1 cellular context compared by ENCODE assay signal in the genomic region with DNA sequence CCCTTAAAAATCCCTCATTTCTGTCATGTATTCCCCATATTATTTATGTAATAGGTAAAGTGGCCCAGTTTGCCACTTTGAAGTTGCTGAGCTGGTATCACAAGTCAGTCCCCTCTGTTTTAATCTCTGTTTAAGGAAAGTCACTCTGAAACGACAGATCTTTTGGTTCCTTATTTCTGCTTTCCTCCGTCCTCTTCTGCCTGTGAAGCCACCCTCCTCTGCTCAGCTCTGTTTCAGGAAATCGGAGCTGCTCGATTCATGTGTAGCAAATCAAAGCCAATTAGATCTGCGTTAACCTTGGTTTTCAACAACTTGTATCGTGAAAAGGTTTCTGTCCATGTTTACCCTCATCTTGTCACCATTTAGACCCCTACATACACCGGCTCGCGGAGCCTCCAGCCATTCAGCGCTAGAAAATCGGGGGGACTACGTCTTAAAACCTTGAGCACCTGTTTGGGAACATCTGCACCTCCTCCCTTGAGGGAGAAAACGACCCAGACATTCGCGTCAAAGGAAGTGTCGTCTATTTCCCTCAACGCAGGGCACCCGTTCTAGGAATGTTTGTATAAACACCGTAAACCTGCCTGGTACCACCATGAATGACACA.
A peak's percentile ranks its signal among the peaks of the same experiment; 100 is the strongest.
TF ChIP-seq lines count a peak whose summit lies in the region.

No MANE protein-coding gene starts in this region.

TF ChIP-seq in K562, 482 proteins besides CTCF, POLR2A, EP300 and RAD21 (continued from another document):
- TF ChIP-seq, protein P1, sequence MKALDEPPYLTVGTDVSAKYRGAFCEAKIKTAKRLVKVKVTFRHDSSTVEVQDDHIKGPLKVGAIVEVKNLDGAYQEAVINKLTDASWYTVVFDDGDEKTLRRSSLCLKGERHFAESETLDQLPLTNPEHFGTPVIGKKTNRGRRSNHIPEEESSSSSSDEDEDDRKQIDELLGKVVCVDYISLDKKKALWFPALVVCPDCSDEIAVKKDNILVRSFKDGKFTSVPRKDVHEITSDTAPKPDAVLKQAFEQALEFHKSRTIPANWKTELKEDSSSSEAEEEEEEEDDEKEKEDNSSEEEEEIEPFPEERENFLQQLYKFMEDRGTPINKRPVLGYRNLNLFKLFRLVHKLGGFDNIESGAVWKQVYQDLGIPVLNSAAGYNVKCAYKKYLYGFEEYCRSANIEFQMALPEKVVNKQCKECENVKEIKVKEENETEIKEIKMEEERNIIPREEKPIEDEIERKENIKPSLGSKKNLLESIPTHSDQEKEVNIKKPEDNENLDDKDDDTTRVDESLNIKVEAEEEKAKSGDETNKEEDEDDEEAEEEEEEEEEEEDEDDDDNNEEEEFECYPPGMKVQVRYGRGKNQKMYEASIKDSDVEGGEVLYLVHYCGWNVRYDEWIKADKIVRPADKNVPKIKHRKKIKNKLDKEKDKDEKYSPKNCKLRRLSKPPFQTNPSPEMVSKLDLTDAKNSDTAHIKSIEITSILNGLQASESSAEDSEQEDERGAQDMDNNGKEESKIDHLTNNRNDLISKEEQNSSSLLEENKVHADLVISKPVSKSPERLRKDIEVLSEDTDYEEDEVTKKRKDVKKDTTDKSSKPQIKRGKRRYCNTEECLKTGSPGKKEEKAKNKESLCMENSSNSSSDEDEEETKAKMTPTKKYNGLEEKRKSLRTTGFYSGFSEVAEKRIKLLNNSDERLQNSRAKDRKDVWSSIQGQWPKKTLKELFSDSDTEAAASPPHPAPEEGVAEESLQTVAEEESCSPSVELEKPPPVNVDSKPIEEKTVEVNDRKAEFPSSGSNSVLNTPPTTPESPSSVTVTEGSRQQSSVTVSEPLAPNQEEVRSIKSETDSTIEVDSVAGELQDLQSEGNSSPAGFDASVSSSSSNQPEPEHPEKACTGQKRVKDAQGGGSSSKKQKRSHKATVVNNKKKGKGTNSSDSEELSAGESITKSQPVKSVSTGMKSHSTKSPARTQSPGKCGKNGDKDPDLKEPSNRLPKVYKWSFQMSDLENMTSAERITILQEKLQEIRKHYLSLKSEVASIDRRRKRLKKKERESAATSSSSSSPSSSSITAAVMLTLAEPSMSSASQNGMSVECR (CRISPR knock-in tag; IDR thresholded peaks at IDR 0.05): 0 out of 2 replicates have a peak, but pooled peaks have one; percentile 15
- TF ChIP-seq, protein P2, sequence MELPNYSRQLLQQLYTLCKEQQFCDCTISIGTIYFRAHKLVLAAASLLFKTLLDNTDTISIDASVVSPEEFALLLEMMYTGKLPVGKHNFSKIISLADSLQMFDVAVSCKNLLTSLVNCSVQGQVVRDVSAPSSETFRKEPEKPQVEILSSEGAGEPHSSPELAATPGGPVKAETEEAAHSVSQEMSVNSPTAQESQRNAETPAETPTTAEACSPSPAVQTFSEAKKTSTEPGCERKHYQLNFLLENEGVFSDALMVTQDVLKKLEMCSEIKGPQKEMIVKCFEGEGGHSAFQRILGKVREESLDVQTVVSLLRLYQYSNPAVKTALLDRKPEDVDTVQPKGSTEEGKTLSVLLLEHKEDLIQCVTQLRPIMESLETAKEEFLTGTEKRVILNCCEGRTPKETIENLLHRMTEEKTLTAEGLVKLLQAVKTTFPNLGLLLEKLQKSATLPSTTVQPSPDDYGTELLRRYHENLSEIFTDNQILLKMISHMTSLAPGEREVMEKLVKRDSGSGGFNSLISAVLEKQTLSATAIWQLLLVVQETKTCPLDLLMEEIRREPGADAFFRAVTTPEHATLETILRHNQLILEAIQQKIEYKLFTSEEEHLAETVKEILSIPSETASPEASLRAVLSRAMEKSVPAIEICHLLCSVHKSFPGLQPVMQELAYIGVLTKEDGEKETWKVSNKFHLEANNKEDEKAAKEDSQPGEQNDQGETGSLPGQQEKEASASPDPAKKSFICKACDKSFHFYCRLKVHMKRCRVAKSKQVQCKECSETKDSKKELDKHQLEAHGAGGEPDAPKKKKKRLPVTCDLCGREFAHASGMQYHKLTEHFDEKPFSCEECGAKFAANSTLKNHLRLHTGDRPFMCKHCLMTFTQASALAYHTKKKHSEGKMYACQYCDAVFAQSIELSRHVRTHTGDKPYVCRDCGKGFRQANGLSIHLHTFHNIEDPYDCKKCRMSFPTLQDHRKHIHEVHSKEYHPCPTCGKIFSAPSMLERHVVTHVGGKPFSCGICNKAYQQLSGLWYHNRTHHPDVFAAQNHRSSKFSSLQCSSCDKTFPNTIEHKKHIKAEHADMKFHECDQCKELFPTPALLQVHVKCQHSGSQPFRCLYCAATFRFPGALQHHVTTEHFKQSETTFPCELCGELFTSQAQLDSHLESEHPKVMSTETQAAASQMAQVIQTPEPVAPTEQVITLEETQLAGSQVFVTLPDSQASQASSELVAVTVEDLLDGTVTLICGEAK (IDR thresholded peaks at IDR 0.05): peak; percentile 10; the same call in 1 of the 2 replicates
- TF ChIP-seq, protein P2 (CRISPR knock-in tag; IDR thresholded peaks at IDR 0.05): no peak
- TF ChIP-seq CBFB (CRISPR knock-in tag; IDR thresholded peaks at IDR 0.05) (0 out of 2 replicates have a peak, but pooled peaks have one; percentile 40), KDM1A (IDR thresholded peaks at IDR 0.05) (peak; percentile 26 to 49; a peak in 2 of 4 replicates), GTF2F1 (IDR thresholded peaks at IDR 0.05; ENCODE audit: low read depth, low read length) (no peak)
- TF ChIP-seq, protein P3, sequence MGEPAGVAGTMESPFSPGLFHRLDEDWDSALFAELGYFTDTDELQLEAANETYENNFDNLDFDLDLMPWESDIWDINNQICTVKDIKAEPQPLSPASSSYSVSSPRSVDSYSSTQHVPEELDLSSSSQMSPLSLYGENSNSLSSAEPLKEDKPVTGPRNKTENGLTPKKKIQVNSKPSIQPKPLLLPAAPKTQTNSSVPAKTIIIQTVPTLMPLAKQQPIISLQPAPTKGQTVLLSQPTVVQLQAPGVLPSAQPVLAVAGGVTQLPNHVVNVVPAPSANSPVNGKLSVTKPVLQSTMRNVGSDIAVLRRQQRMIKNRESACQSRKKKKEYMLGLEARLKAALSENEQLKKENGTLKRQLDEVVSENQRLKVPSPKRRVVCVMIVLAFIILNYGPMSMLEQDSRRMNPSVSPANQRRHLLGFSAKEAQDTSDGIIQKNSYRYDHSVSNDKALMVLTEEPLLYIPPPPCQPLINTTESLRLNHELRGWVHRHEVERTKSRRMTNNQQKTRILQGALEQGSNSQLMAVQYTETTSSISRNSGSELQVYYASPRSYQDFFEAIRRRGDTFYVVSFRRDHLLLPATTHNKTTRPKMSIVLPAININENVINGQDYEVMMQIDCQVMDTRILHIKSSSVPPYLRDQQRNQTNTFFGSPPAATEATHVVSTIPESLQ (CRISPR knock-in tag; IDR thresholded peaks at IDR 0.05): no peak
